8 cellular contexts compared by ENCODE assay signal in the genomic region with DNA sequence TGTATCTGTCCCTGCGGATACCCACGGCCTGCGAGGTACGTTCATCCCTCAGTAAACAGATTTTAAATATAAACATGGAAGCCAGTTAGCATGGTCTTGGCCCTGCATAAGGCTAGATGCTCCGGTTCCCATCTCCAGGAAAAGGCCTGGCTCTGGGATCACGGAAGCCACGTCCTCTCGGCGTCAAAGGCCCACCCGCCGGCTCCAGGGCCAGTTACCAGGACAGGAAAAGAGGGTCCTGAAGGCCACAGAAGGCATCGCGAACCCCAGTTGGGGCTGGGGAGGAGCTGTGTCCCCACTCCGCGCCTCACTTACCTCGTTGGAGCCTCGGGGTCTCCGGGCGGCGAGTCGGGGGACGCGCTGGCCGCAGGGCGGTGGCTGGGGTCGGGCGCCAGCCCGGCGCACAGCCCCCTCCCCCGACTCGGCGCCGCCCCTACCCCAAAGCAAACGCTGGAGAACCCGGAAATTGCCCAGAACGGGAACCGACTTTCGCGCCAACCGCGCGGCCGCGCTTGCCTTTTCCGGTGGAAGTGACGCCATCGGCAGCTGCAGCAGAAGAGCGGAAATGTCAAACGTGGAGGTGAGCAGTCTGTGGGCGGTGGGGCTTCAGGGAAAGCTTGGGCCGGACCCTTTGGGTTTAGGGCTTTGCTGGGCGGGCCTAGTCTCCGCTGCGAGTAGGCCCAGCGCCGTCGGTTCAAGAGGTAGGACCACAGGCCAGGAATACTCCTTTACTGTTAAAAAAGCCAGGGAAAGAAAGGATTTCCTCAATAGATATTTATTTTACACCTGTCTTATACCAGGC. TPM values are rescaled to one million over a fixed set of nuclear protein-coding genes. Genes with fewer than 3 reads are reported as not detected.
DNase-seq lines count a peak whose midpoint lies in the region; ATAC-seq and TF ChIP-seq lines count a peak whose summit lies in the region.

TSS of gene TOPBP1 (minus strand) at position 488 of the 802 bp plus-strand sequence. CDS start 814 bp downstream, outside the sequence.

- peak; percentile 79 for DNase-seq in CD14-positive monocyte (ENCODE audit: low spot score)
- peak; percentile 91 for DNase-seq in NCI-H69 (lab: John Stamatoyannopoulos, UW)
- DNase-seq in activated CD4-positive, alpha-beta T cell treated with anti-CD3 and anti-CD28 coated beads, Interleukin-2, amount 50 U/mL, for 24 hours (ENCODE audit: low read depth in 1 of 2, low spot score in 1 of 2): peak; percentile 73 to 83
- DNase-seq in left lobe of liver (ENCODE audit: low spot score): peak; percentile 85
- DNase-seq in stimulated activated CD4-positive, alpha-beta T cell treated with anti-CD3 and anti-CD28 coated beads, Interleukin-2, amount 100 ng/mL, for 4 hours (ENCODE audit: low read depth): peak; percentile 84

- H3K27me3 Mint-ChIP-seq in CD14-positive monocyte (ENCODE audit: low read depth in 3 of 3): no peaks in the 10 kb centered on the region
- no peaks in the 10 kb centered on the region for H3K27me3 Mint-ChIP-seq in dendritic cell treated with granulocyte-macrophage colony-stimulating factor and Interleukin-4, amounts not matched to agents 40 ng/mL and 50 ng/mL, for 4 days

- peaks cover 40% of the 10 kb centered on the region for H3K4me1 Mint-ChIP-seq in CD14-positive monocyte
- H3K4me1 Mint-ChIP-seq in dendritic cell treated with granulocyte-macrophage colony-stimulating factor and Interleukin-4, amounts not matched to agents 40 ng/mL and 50 ng/mL, for 4 days (ENCODE audit: low read depth): peaks cover 31% of the 10 kb centered on the region

- ATAC-seq in GM19395 (IDR thresholded peaks at IDR 0.05; ENCODE audit: unreplicated experiment) (peak; percentile 91), HG03521 (IDR thresholded peaks at IDR 0.05; ENCODE audit: unreplicated experiment) (peak; percentile 87), left lobe of liver (peak; percentile 84)

- no peak for TF ChIP-seq CTCF in CD14-positive monocyte (IDR thresholded peaks at IDR 0.05)

- intact Hi-C loops in CD14-positive monocyte (cut with micrococcal nuclease): loop anchor here (5.0 to 10.0 kb wide), 3 partner anchors 84 to 937 kb away; partner anchors contain the start of genes NPHP3 (in 2 of the 2) and SRPRB (in 1 of the 2)
- intact Hi-C loops in dendritic cell treated with granulocyte-macrophage colony-stimulating factor and Interleukin-4, amounts not matched to agents 40 ng/mL and 50 ng/mL, for 4 days (cut with micrococcal nuclease): loop anchor here (5.0 kb wide), 3 partner anchors 146 to 934 kb away; partner anchors contain the start of gene SRPRB

- H3K36me3 Mint-ChIP-seq in CD14-positive monocyte: peaks cover 25 to 27% of the 10 kb centered on the region in 2 donors
- peaks cover 45% of the 10 kb centered on the region for H3K36me3 Mint-ChIP-seq in dendritic cell treated with granulocyte-macrophage colony-stimulating factor and Interleukin-4, amounts not matched to agents 40 ng/mL and 50 ng/mL, for 4 days (ENCODE audit: low read depth)

- no peaks in the 10 kb centered on the region for H3K9me3 Mint-ChIP-seq in CD14-positive monocyte
- H3K9me3 Mint-ChIP-seq in dendritic cell treated with granulocyte-macrophage colony-stimulating factor and Interleukin-4, amounts not matched to agents 40 ng/mL and 50 ng/mL, for 4 days: no peaks in the 10 kb centered on the region

- peak within 1 kb of the TSS; percentile 96 to 99 for H3K4me3 Mint-ChIP-seq in CD14-positive monocyte
- H3K4me3 Mint-ChIP-seq in dendritic cell treated with granulocyte-macrophage colony-stimulating factor and Interleukin-4, amounts not matched to agents 40 ng/mL and 50 ng/mL, for 4 days: peak within 1 kb of the TSS; percentile 88

- peak within 1 kb of the TSS; percentile 91 to 98 (median 94) for H3K27ac Mint-ChIP-seq in CD14-positive monocyte
- peak within 1 kb of the TSS; percentile 91 for H3K27ac Mint-ChIP-seq in dendritic cell treated with granulocyte-macrophage colony-stimulating factor and Interleukin-4, amounts not matched to agents 40 ng/mL and 50 ng/mL, for 4 days

RNA-seq across cellular contexts. Expression of gene TOPBP1, which starts in this region (rescaled TPM):
- 1 to 10 TPM; 4.9 to 7.0 TPM for polyA plus RNA-seq in CD14-positive monocyte
- total RNA-seq in left lobe of liver: 7.0 TPM

Comparison
In these comparisons a context has a peak if more than half of its experiments do, and no peak if none do; other contexts are left out.
1. Peak in every context shown above with its lines: DNase-seq and ATAC-seq.